In the genomic region with DNA sequence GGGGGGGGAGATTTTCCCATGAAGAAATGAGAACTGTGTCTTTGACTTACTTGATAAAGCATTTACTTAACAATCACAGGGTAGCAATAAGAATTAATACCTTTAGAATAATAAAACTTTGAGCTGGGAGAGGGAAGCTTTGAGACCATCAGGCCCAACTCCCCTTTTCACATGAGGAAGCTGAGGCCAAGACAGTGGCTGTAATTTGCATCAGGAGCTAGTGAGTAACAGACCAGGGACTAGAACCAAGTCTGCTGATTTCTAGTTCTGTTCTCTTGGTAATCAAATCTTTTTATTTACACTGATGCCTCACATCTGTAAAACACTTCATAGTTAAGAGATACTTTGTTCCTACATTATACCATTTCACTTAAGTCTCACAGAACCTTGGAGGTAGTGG, we compare ENCODE assay signal across 2 cellular contexts.
TF ChIP-seq lines count a peak whose summit lies in the region.

No MANE protein-coding gene starts in this region.

TF ChIP-seq in GM23338, 12 proteins besides CTCF, POLR2A, EP300 and RAD21:
- no peak for TF ChIP-seq STAT1 (IDR thresholded peaks at IDR 0.05; ENCODE audit: unreplicated experiment)
- TF ChIP-seq, protein P1, sequence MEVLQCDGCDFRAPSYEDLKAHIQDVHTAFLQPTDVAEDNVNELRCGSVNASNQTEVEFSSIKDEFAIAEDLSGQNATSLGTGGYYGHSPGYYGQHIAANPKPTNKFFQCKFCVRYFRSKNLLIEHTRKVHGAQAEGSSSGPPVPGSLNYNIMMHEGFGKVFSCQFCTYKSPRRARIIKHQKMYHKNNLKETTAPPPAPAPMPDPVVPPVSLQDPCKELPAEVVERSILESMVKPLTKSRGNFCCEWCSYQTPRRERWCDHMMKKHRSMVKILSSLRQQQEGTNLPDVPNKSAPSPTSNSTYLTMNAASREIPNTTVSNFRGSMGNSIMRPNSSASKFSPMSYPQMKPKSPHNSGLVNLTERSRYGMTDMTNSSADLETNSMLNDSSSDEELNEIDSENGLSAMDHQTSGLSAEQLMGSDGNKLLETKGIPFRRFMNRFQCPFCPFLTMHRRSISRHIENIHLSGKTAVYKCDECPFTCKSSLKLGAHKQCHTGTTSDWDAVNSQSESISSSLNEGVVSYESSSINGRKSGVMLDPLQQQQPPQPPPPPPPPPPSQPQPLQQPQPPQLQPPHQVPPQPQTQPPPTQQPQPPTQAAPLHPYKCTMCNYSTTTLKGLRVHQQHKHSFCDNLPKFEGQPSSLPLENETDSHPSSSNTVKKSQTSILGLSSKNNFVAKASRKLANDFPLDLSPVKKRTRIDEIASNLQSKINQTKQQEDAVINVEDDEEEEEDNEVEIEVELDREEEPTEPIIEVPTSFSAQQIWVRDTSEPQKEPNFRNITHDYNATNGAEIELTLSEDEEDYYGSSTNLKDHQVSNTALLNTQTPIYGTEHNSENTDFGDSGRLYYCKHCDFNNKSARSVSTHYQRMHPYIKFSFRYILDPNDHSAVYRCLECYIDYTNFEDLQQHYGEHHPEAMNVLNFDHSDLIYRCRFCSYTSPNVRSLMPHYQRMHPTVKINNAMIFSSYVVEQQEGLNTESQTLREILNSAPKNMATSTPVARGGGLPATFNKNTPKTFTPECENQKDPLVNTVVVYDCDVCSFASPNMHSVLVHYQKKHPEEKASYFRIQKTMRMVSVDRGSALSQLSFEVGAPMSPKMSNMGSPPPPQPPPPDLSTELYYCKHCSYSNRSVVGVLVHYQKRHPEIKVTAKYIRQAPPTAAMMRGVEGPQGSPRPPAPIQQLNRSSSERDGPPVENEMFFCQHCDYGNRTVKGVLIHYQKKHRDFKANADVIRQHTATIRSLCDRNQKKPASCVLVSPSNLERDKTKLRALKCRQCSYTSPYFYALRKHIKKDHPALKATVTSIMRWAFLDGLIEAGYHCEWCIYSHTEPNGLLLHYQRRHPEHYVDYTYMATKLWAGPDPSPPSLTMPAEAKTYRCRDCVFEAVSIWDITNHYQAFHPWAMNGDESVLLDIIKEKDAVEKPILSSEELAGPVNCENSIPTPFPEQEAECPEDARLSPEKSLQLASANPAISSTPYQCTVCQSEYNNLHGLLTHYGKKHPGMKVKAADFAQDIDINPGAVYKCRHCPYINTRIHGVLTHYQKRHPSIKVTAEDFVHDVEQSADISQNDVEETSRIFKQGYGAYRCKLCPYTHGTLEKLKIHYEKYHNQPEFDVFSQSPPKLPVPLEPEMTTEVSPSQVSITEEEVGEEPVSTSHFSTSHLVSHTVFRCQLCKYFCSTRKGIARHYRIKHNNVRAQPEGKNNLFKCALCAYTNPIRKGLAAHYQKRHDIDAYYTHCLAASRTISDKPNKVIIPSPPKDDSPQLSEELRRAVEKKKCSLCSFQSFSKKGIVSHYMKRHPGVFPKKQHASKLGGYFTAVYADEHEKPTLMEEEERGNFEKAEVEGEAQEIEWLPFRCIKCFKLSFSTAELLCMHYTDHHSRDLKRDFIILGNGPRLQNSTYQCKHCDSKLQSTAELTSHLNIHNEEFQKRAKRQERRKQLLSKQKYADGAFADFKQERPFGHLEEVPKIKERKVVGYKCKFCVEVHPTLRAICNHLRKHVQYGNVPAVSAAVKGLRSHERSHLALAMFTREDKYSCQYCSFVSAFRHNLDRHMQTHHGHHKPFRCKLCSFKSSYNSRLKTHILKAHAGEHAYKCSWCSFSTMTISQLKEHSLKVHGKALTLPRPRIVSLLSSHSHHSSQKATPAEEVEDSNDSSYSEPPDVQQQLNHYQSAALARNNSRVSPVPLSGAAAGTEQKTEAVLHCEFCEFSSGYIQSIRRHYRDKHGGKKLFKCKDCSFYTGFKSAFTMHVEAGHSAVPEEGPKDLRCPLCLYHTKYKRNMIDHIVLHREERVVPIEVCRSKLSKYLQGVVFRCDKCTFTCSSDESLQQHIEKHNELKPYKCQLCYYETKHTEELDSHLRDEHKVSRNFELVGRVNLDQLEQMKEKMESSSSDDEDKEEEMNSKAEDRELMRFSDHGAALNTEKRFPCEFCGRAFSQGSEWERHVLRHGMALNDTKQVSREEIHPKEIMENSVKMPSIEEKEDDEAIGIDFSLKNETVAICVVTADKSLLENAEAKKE (CRISPR knock-in tag; IDR thresholded peaks at IDR 0.05): no peak
- TF ChIP-seq ZNF331 (CRISPR knock-in tag; IDR thresholded peaks at IDR 0.05; ENCODE audit: low read depth): no peak
- TF ChIP-seq, protein P2, sequence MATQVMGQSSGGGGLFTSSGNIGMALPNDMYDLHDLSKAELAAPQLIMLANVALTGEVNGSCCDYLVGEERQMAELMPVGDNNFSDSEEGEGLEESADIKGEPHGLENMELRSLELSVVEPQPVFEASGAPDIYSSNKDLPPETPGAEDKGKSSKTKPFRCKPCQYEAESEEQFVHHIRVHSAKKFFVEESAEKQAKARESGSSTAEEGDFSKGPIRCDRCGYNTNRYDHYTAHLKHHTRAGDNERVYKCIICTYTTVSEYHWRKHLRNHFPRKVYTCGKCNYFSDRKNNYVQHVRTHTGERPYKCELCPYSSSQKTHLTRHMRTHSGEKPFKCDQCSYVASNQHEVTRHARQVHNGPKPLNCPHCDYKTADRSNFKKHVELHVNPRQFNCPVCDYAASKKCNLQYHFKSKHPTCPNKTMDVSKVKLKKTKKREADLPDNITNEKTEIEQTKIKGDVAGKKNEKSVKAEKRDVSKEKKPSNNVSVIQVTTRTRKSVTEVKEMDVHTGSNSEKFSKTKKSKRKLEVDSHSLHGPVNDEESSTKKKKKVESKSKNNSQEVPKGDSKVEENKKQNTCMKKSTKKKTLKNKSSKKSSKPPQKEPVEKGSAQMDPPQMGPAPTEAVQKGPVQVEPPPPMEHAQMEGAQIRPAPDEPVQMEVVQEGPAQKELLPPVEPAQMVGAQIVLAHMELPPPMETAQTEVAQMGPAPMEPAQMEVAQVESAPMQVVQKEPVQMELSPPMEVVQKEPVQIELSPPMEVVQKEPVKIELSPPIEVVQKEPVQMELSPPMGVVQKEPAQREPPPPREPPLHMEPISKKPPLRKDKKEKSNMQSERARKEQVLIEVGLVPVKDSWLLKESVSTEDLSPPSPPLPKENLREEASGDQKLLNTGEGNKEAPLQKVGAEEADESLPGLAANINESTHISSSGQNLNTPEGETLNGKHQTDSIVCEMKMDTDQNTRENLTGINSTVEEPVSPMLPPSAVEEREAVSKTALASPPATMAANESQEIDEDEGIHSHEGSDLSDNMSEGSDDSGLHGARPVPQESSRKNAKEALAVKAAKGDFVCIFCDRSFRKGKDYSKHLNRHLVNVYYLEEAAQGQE (IDR thresholded peaks at IDR 0.05; ENCODE audit: unreplicated experiment): no peak
- no peak for TF ChIP-seq JUNB (IDR thresholded peaks at IDR 0.05; ENCODE audit: unreplicated experiment)
- no peak for TF ChIP-seq NANOG (IDR thresholded peaks at IDR 0.05; ENCODE audit: borderline replicate concordance)
- no peak for TF ChIP-seq ZNF114 (CRISPR knock-in tag; IDR thresholded peaks at IDR 0.05)
- no peak for TF ChIP-seq EZH2 (IDR thresholded peaks at IDR 0.05; ENCODE audit: low read depth, unreplicated experiment)
- TF ChIP-seq, protein P3, sequence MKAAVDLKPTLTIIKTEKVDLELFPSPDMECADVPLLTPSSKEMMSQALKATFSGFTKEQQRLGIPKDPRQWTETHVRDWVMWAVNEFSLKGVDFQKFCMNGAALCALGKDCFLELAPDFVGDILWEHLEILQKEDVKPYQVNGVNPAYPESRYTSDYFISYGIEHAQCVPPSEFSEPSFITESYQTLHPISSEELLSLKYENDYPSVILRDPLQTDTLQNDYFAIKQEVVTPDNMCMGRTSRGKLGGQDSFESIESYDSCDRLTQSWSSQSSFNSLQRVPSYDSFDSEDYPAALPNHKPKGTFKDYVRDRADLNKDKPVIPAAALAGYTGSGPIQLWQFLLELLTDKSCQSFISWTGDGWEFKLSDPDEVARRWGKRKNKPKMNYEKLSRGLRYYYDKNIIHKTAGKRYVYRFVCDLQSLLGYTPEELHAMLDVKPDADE (IDR thresholded peaks at IDR 0.05): no peak
TF ChIP-seq in GM23338: peak in this region for 0.

TF ChIP-seq in IMR-90, 13 proteins besides CTCF, POLR2A, EP300 and RAD21:
- TF ChIP-seq CHD1 (IDR thresholded peaks at IDR 0.05; ENCODE audit: low read depth, low read length) (no peak), MXI1 (IDR thresholded peaks at IDR 0.05; ENCODE audit: borderline replicate concordance, low read depth, low read length) (no peak)
- TF ChIP-seq, protein P4, sequence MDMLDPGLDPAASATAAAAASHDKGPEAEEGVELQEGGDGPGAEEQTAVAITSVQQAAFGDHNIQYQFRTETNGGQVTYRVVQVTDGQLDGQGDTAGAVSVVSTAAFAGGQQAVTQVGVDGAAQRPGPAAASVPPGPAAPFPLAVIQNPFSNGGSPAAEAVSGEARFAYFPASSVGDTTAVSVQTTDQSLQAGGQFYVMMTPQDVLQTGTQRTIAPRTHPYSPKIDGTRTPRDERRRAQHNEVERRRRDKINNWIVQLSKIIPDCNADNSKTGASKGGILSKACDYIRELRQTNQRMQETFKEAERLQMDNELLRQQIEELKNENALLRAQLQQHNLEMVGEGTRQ (IDR thresholded peaks at IDR 0.05; ENCODE audit: low read depth, low read length): no peak
TF ChIP-seq in IMR-90: peak in this region for 0.
